Comparison of ENCODE assay signal across 9 cellular contexts in the genomic region with DNA sequence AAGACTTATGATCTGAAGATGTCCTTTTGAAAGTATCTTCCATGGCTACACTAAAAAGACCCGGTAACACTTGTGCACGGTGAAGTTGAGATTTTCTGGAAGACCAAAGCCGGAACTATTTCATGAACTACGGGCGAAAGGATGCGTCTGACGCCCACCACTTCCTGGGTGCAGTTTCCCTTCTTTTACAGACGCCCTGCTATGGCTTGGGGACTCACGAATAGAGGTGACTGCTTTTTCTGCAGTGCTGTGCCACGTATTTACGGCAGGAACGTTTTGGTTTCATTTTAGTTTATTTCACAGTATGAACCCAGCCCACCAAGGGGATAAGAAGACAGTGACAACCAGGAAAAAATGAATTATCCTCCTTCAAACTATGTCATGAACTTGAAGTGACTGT.
A peak's percentile ranks its signal among the peaks of the same experiment; 100 is the strongest.
DNase-seq lines count a peak whose midpoint lies in the region; ATAC-seq, FAIRE-seq and TF ChIP-seq lines count a peak whose summit lies in the region.
"Had no signal": no experiment of that assay in that cellular context is flagged by ENCODE, and none has a peak within 500 bp of the region (broad histone marks: within the 10 kb centered on the region; RNA-seq: fewer than 3 reads in every experiment).

No MANE protein-coding gene starts in this region.

- 18% methylated on average over 12 of the region's 12 CpGs for WGBS in GM12878 (ENCODE audit: insufficient coverage, insufficient replicate concordance, low lambda C conversion rate, missing lambda C conversion rate)

- no peak overlapping the region for H3K4me3 ChIP-seq in GM12878

- H3K27ac ChIP-seq in GM12878 (ENCODE audit: control insufficient read depth, insufficient read depth), result no peak overlapping the region

- peaks cover 6% of the 10 kb centered on the region for H3K36me3 Mint-ChIP-seq in activated CD4-positive, alpha-beta T cell treated with anti-CD3 and anti-CD28 coated beads, Interleukin-2, amount 10 ng/mL, durations not matched to agents 24 days and 14 days (ENCODE audit: low read depth)

- H3K9me3 Mint-ChIP-seq in activated CD4-positive, alpha-beta T cell treated with anti-CD3 and anti-CD28 coated beads, Interleukin-2, amount 10 ng/mL, durations not matched to agents 24 days and 14 days, result no peaks in the 10 kb centered on the region

- H2AFZ ChIP-seq in GM12878 (ENCODE audit: control insufficient read depth, low read depth, low read length), result no peak overlapping the region

- DNase-seq in activated CD4-positive, alpha-beta T cell treated with anti-CD3 and anti-CD28 coated beads, Interleukin-2, amount 10 ng/mL, durations not matched to agents 24 days and 14 days, result peak; percentile 90
- DNase-seq in GM12878 (ENCODE audit: low read depth, low spot score) (no peak), NCI-H82 (lab: John Stamatoyannopoulos, UW) (no peak), cerebellum (ENCODE audit: low spot score) (no peak), globus pallidus (ENCODE audit: low spot score) (no peak)
- peak; percentile 37 to 57 (median 57) for DNase-seq in stimulated activated CD4-positive, alpha-beta T cell treated with anti-CD3 and anti-CD28 coated beads, TNF-alpha, amount 100 ng/mL, for 48 hours (ENCODE audit: low read depth in 3 of 3)

- FAIRE-seq in GM12878 (lab: Jason Lieb, UNC), result no peak

- no peaks in the 10 kb centered on the region for H3K9me3 ChIP-seq in GM12878 (replicated peaks; ENCODE audit: control insufficient read depth, insufficient read depth, low read length)

- ATAC-seq in GM19351 (IDR thresholded peaks at IDR 0.05; ENCODE audit: unreplicated experiment) (peak; percentile 55), GM12878 (peak; percentile 34), GM18861 (IDR thresholded peaks at IDR 0.05; ENCODE audit: unreplicated experiment) (no peak)

- TF ChIP-seq EP300 in GM12878 (IDR thresholded peaks at IDR 0.05; ENCODE audit: borderline replicate concordance in 1 of 2, control insufficient read depth in 1 of 2, low read depth in 2 of 2, low read length in 2 of 2), result no peak

- SMC1A ChIA-PET in GM12878 (lab: Charles Lee; ENCODE audit: uncharacterized antibody, unreplicated experiment), result no interaction called here

- H3K4me1 ChIP-seq in GM12878 (ENCODE audit: control insufficient read depth, insufficient read depth, low read length), result peaks cover 4% of the 10 kb centered on the region; the same call in 1 of the 2 replicates

- H3K4me2 ChIP-seq in GM12878 (ENCODE audit: control insufficient read depth, insufficient read depth), result no peak overlapping the region

- peak overlapping the region; percentile 77 for H3K4me3 Mint-ChIP-seq in activated CD4-positive, alpha-beta T cell treated with anti-CD3 and anti-CD28 coated beads, Interleukin-2, amount 10 ng/mL, durations not matched to agents 24 days and 14 days
- H3K4me3 Mint-ChIP-seq: brain had no signal

- H3K4me1 Mint-ChIP-seq in activated CD4-positive, alpha-beta T cell treated with anti-CD3 and anti-CD28 coated beads, Interleukin-2, amount 10 ng/mL, durations not matched to agents 24 days and 14 days, result peaks cover 30% of the 10 kb centered on the region

- H3K27me3 Mint-ChIP-seq in activated CD4-positive, alpha-beta T cell treated with anti-CD3 and anti-CD28 coated beads, Interleukin-2, amount 10 ng/mL, durations not matched to agents 24 days and 14 days, result no peaks in the 10 kb centered on the region
- H3K27me3 Mint-ChIP-seq: brain had no signal

- peaks cover 0 to 2% of the 10 kb centered on the region in 2 experiments; a peak in 2 of 4 replicates for H3K27me3 ChIP-seq in GM12878 (replicated peaks in 1 of 2; ENCODE audit: control insufficient read depth in 2 of 2, insufficient read depth in 2 of 2, low read length in 1 of 2)

- CTCF ChIA-PET in GM12878 (lab: Yijun Ruan, JAX), result interaction anchor here (1.4 to 3.2 kb wide), 2 partner anchors 43 to 44 kb away, joined by 4 to 12 read pairs; no protein-coding TSS in a partner anchor

- BruUV-seq in GM12878 (replicated peaks; lab: Mats Ljungman, UMichigan), result no TSS peak

- TF ChIP-seq CTCF in GM12878 (IDR thresholded peaks at IDR 0.05 in 2 of 3, conservative IDR thresholded peaks at IDR 0.05 in 1 of 3; ENCODE audit: control insufficient read depth in 2 of 3, extremely low read depth in 1 of 3, insufficient read depth in 1 of 3, low read depth in 3 of 3, low read length in 3 of 3), result no peak

- intact Hi-C loops in activated CD4-positive, alpha-beta T cell treated with anti-CD3 and anti-CD28 coated beads, Interleukin-2, amount 10 ng/mL, durations not matched to agents 24 days and 14 days (cut with micrococcal nuclease), result loop anchor here (1.0 to 5.0 kb wide), 4 partner anchors 22 to 208 kb away; no protein-coding TSS in a partner anchor
- intact Hi-C loops in GM12878 (cut with micrococcal nuclease; ENCODE audit: unreplicated experiment), result no loop called here

- H3K36me3 ChIP-seq in GM12878 (ENCODE audit: control insufficient read depth in 2 of 2, insufficient read depth in 2 of 2, low read length in 1 of 2), result no peaks in the 10 kb centered on the region

- POLR2A ChIA-PET in GM12878 (lab: Charles Lee), result no interaction called here

- no peak for TF ChIP-seq POLR2A in GM12878 (IDR thresholded peaks at IDR 0.05; ENCODE audit: low read depth, low read length)

- no peak for TF ChIP-seq RAD21 in GM12878 (IDR thresholded peaks at IDR 0.05; ENCODE audit: insufficient read depth, low read depth, low read length)

- RAD21 ChIA-PET in GM12878 (lab: Charles Lee; ENCODE audit: unreplicated experiment), result no interaction called here

- in situ Hi-C loops in GM12878 (cut with MboI), result no loop called here

- H3K79me2 ChIP-seq in GM12878 (ENCODE audit: control insufficient read depth, insufficient read depth, low read length), result no peaks in the 10 kb centered on the region

- H4K20me1 ChIP-seq in GM12878 (ENCODE audit: control insufficient read depth, insufficient read depth), result no peaks in the 10 kb centered on the region

- peak overlapping the region; percentile 83 for H3K27ac Mint-ChIP-seq in activated CD4-positive, alpha-beta T cell treated with anti-CD3 and anti-CD28 coated beads, Interleukin-2, amount 10 ng/mL, durations not matched to agents 24 days and 14 days

- no peak overlapping the region for H3K9ac ChIP-seq in GM12878 (ENCODE audit: control insufficient read depth, insufficient read depth, low read length)

TF ChIP-seq in GM12878, 131 proteins besides CTCF, POLR2A, EP300 and RAD21 (continues in another document):
- no peak for TF ChIP-seq HDGF (IDR thresholded peaks at IDR 0.05)
- no peak for TF ChIP-seq MLLT1 (IDR thresholded peaks at IDR 0.05)
- no peak for TF ChIP-seq CHD4 (IDR thresholded peaks at IDR 0.05)
- TF ChIP-seq, protein P1, sequence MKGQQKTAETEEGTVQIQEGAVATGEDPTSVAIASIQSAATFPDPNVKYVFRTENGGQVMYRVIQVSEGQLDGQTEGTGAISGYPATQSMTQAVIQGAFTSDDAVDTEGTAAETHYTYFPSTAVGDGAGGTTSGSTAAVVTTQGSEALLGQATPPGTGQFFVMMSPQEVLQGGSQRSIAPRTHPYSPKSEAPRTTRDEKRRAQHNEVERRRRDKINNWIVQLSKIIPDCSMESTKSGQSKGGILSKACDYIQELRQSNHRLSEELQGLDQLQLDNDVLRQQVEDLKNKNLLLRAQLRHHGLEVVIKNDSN (IDR thresholded peaks at IDR 0.05; ENCODE audit: borderline replicate concordance, extremely low read length, insufficient read depth, low read depth, low read length), result no peak
- TF ChIP-seq BRCA1 (IDR thresholded peaks at IDR 0.05; ENCODE audit: low read depth, low read length), result no peak
- TF ChIP-seq, protein P2, sequence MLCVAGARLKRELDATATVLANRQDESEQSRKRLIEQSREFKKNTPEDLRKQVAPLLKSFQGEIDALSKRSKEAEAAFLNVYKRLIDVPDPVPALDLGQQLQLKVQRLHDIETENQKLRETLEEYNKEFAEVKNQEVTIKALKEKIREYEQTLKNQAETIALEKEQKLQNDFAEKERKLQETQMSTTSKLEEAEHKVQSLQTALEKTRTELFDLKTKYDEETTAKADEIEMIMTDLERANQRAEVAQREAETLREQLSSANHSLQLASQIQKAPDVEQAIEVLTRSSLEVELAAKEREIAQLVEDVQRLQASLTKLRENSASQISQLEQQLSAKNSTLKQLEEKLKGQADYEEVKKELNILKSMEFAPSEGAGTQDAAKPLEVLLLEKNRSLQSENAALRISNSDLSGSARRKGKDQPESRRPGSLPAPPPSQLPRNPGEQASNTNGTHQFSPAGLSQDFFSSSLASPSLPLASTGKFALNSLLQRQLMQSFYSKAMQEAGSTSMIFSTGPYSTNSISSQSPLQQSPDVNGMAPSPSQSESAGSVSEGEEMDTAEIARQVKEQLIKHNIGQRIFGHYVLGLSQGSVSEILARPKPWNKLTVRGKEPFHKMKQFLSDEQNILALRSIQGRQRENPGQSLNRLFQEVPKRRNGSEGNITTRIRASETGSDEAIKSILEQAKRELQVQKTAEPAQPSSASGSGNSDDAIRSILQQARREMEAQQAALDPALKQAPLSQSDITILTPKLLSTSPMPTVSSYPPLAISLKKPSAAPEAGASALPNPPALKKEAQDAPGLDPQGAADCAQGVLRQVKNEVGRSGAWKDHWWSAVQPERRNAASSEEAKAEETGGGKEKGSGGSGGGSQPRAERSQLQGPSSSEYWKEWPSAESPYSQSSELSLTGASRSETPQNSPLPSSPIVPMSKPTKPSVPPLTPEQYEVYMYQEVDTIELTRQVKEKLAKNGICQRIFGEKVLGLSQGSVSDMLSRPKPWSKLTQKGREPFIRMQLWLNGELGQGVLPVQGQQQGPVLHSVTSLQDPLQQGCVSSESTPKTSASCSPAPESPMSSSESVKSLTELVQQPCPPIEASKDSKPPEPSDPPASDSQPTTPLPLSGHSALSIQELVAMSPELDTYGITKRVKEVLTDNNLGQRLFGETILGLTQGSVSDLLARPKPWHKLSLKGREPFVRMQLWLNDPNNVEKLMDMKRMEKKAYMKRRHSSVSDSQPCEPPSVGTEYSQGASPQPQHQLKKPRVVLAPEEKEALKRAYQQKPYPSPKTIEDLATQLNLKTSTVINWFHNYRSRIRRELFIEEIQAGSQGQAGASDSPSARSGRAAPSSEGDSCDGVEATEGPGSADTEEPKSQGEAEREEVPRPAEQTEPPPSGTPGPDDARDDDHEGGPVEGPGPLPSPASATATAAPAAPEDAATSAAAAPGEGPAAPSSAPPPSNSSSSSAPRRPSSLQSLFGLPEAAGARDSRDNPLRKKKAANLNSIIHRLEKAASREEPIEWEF (IDR thresholded peaks at IDR 0.05; ENCODE audit: insufficient replicate concordance, low read depth, low read length), result no peak

Comparison
In these comparisons a context has a peak if more than half of its experiments do, and no peak if none do; other contexts are left out.
1. DNase-seq: peak in activated CD4-positive, alpha-beta T cell treated with anti-CD3 and anti-CD28 coated beads, Interleukin-2, amount 10 ng/mL, durations not matched to agents 24 days and 14 days (single experiment) and stimulated activated CD4-positive, alpha-beta T cell treated with anti-CD3 and anti-CD28 coated beads, TNF-alpha, amount 100 ng/mL, for 48 hours (3 of 3); none in GM12878 (single experiment), NCI-H82 (single experiment), cerebellum (single experiment) and globus pallidus (single experiment).